Comparison of ENCODE assay signal across 12 cellular contexts in the genomic region with DNA sequence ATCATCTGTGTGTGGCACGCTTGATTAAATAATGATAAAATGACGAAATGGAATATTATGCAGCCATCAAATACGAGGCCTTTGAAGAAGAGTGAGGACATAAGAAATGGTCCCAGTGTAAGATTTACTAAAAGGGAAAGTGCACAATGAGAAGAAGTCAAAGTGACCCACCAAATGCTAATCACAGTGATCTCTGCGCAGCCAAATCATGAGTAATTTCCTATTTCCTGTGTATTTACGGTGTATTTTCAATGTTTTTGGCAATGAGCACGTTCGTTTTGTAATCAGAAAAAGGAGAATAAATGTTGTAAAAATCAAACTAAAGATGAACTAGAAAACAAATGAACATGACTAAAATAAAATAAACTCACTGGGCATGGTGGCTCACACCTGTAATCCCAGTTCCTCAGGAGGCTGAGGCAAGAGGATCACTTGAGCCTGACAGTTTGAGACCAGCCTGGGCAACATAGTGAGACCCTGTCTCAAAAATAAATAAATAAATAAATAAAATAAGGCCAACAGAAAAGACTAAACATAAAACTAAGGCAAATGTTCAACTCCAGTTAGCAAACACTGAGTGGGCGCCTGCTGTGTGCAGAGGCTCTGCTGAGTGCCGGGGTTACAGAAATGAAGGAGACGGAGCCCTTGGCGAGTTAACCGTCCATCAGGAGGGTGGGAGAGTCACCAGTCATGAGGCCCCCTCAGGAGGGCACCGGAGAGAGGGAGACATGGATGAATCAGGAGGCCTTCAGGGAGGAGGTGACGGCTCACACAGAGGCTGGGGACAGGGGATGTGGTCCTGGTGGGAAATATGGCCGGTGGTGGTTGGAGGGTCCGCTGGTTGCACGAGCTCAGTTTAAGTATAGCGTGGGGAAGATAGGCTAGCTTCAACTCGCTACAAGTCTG. TPM values are rescaled to one million over a fixed set of nuclear protein-coding genes. Genes with fewer than 3 reads are reported as not detected.
DNase-seq lines count a peak whose midpoint lies in the region; ATAC-seq and TF ChIP-seq lines count a peak whose summit lies in the region.
"Had no signal": no experiment of that assay in that cellular context is flagged by ENCODE, and none has a peak within 500 bp of the region (broad histone marks: within the 10 kb centered on the region; RNA-seq: fewer than 3 reads in every experiment).

No MANE protein-coding gene starts in this region.

- H3K9ac ChIP-seq in fibroblast of lung (ENCODE audit: insufficient read depth, low read length): no peak overlapping the region
- no peak overlapping the region for H3K9ac ChIP-seq in neuronal stem cell (ENCODE audit: low read depth, low read length, poor library complexity)

- no peak overlapping the region for H3K23ac ChIP-seq in neuronal stem cell (ENCODE audit: low read depth, low read length, poor library complexity)

- H3K27ac Mint-ChIP-seq in CD4-positive, CD25-positive, alpha-beta regulatory T cell: peak overlapping the region; percentile 86 to 96 (median 90)

- ATAC-seq in CD4-positive, CD25-positive, alpha-beta regulatory T cell (ENCODE audit: low read depth in 2 of 2): no peak
- no peak for ATAC-seq in RWPE2 (ENCODE audit: low read depth)
- no peak for ATAC-seq in GM21576 (IDR thresholded peaks at IDR 0.05; ENCODE audit: unreplicated experiment)
- ATAC-seq in HG02571 (IDR thresholded peaks at IDR 0.05; ENCODE audit: unreplicated experiment): no peak

- no peaks in the 10 kb centered on the region for H3K27me3 ChIP-seq in CD4-positive, CD25-positive, alpha-beta regulatory T cell (ENCODE audit: control insufficient read depth, insufficient read depth, low read length)
- H3K27me3 ChIP-seq in RWPE2 (ENCODE audit: insufficient read depth, poor library complexity, severe bottlenecking) (no peaks in the 10 kb centered on the region), fibroblast of lung (ENCODE audit: control insufficient read depth, insufficient read depth, low read length) (no peaks in the 10 kb centered on the region), neuronal stem cell (ENCODE audit: control insufficient read depth in 3 of 3, insufficient read depth in 3 of 3, low read depth in 1 of 3, low read length in 3 of 3) (no peaks in the 10 kb centered on the region)
- H3K27me3 ChIP-seq: dorsolateral prefrontal cortex had no signal

- peak overlapping the region; percentile 79 for H2BK15ac ChIP-seq in neuronal stem cell (ENCODE audit: low read length)

- H3K4me1 ChIP-seq in CD4-positive, CD25-positive, alpha-beta regulatory T cell (ENCODE audit: control insufficient read depth, insufficient read depth, low read length, poor library complexity, severe bottlenecking): peaks cover 40% of the 10 kb centered on the region
- peaks cover 52% of the 10 kb centered on the region for H3K4me1 ChIP-seq in RWPE2 (ENCODE audit: insufficient read depth, poor library complexity, severe bottlenecking)
- peaks cover 33% of the 10 kb centered on the region for H3K4me1 ChIP-seq in fibroblast of lung (ENCODE audit: control insufficient read depth, extremely low read depth, insufficient read depth, low read length)
- peaks cover 43 to 45% of the 10 kb centered on the region in 2 donors for H3K4me1 ChIP-seq in neuronal stem cell (ENCODE audit: control insufficient read depth in 2 of 2, insufficient read depth in 1 of 2, low read depth in 1 of 2, low read length in 2 of 2)

- no peak overlapping the region for H3K14ac ChIP-seq in neuronal stem cell (ENCODE audit: low read length)

- H4K8ac ChIP-seq in neuronal stem cell (ENCODE audit: low read depth, low read length): no peak overlapping the region

- no peaks in the 10 kb centered on the region for H3K27me3 Mint-ChIP-seq in CD4-positive, CD25-positive, alpha-beta regulatory T cell

- no CpG with 5 or more reads among the region's 19 CpGs for WGBS in neuronal stem cell (ENCODE audit: extremely low coverage in 2 of 2, insufficient read length in 2 of 2, insufficient replicate concordance in 1 of 2), 2 donors

- TF ChIP-seq CTCF in RWPE2 (IDR thresholded peaks at IDR 0.05; ENCODE audit: poor library complexity, severe bottlenecking) (no peak), fibroblast of lung (conservative IDR thresholded peaks at IDR 0.05 in 1 of 2, IDR thresholded peaks at IDR 0.05 in 1 of 2; ENCODE audit: low read depth in 1 of 2, low read length in 2 of 2) (no peak)

- no peak overlapping the region for H3K4ac ChIP-seq in neuronal stem cell (ENCODE audit: low read length)

- no peak overlapping the region for H2AFZ ChIP-seq in fibroblast of lung (ENCODE audit: low read length)
- no peak overlapping the region for H2AFZ ChIP-seq in neuronal stem cell (ENCODE audit: low read length)

- H2BK12ac ChIP-seq in neuronal stem cell (ENCODE audit: low read length): no peak overlapping the region

- H3K27ac ChIP-seq in CD4-positive, CD25-positive, alpha-beta regulatory T cell (ENCODE audit: insufficient read depth, low read length, poor library complexity, severe bottlenecking): no peak overlapping the region
- H3K27ac ChIP-seq in RWPE2 (ENCODE audit: poor library complexity, severe bottlenecking): peak overlapping the region; percentile 96
- no peak overlapping the region for H3K27ac ChIP-seq in fibroblast of lung (ENCODE audit: insufficient read depth, low read length)
- no peak overlapping the region for H3K27ac ChIP-seq in neuronal stem cell (replicated peaks; ENCODE audit: low read length)

- peaks cover 0 to 4% of the 10 kb centered on the region in 2 experiments for H3K9me3 ChIP-seq in CD4-positive, CD25-positive, alpha-beta regulatory T cell (ENCODE audit: control insufficient read depth in 2 of 2, low read length in 2 of 2)
- H3K9me3 ChIP-seq in RWPE2 (ENCODE audit: severe bottlenecking) (no peaks in the 10 kb centered on the region), fibroblast of lung (ENCODE audit: control insufficient read depth, insufficient read depth, low read depth, low read length) (no peaks in the 10 kb centered on the region), neuronal stem cell (replicated peaks in 1 of 2; ENCODE audit: control insufficient read depth in 2 of 2, insufficient read depth in 1 of 2, low read depth in 1 of 2, low read length in 2 of 2) (peaks cover 5 to 6% of the 10 kb centered on the region in 2 donors)

- no peak overlapping the region for H4K91ac ChIP-seq in neuronal stem cell (ENCODE audit: low read depth, low read length, poor library complexity)

- H3K79me2 ChIP-seq in fibroblast of lung (ENCODE audit: control insufficient read depth, insufficient read depth, low read length): no peaks in the 10 kb centered on the region

- peak overlapping the region; percentile 96 for H2AK5ac ChIP-seq in neuronal stem cell (ENCODE audit: low read depth, low read length)

- H3K9me3 Mint-ChIP-seq in CD4-positive, CD25-positive, alpha-beta regulatory T cell: peaks cover 0 to 2% (median 0%) of the 10 kb centered on the region in 7 donors

- no peak overlapping the region for H3K4me3 ChIP-seq in CD4-positive, CD25-positive, alpha-beta regulatory T cell (ENCODE audit: low read depth, low read length)
- H3K4me3 ChIP-seq in RWPE2 (ENCODE audit: severe bottlenecking) (no peak overlapping the region), fibroblast of lung (replicated peaks in 1 of 4; ENCODE audit: control extremely low read depth in 1 of 4, insufficient read depth in 1 of 4, low read depth in 3 of 4, low read length in 4 of 4) (no peak overlapping the region), neuronal stem cell (ENCODE audit: low read length in 2 of 2) (no peak overlapping the region)
- H3K4me3 ChIP-seq: dorsolateral prefrontal cortex had no signal

- H3K18ac ChIP-seq in neuronal stem cell (ENCODE audit: low read length): peak overlapping the region; percentile 62

- H3K4me1 Mint-ChIP-seq in CD4-positive, CD25-positive, alpha-beta regulatory T cell: peaks cover 11 to 53% (median 27%) of the 10 kb centered on the region in 4 donors

- H3K4me2 ChIP-seq in fibroblast of lung (ENCODE audit: extremely low read depth, insufficient read depth, low read length): no peak overlapping the region
- no peak overlapping the region for H3K4me2 ChIP-seq in neuronal stem cell (ENCODE audit: insufficient read depth, low read length, poor library complexity, severe bottlenecking)

- peak overlapping the region; percentile 88 for H2BK5ac ChIP-seq in neuronal stem cell (ENCODE audit: low read length)

- no peaks in the 10 kb centered on the region for H3K79me1 ChIP-seq in neuronal stem cell (ENCODE audit: low read depth, low read length)

- no peaks in the 10 kb centered on the region for H4K20me1 ChIP-seq in fibroblast of lung (ENCODE audit: control insufficient read depth, extremely low read depth, insufficient read depth, low read length)

- peaks cover 3% of the 10 kb centered on the region for H3K36me3 Mint-ChIP-seq in CD4-positive, CD25-positive, alpha-beta regulatory T cell

- no peak overlapping the region for H2BK120ac ChIP-seq in neuronal stem cell (ENCODE audit: low read depth, low read length)

- peak in 1 of 3 donors; percentile 31 for DNase-seq in CD4-positive, CD25-positive, alpha-beta regulatory T cell
- DNase-seq in RWPE2 (ENCODE audit: low spot score): no peak
- peak; percentile 43 to 45 for DNase-seq in fibroblast of lung (ENCODE audit: low read depth in 2 of 2)
- DNase-seq in neuronal stem cell (ENCODE audit: low spot score): no peak
- DNase-seq in NCI-H146 (lab: John Stamatoyannopoulos, UW): no peak
- DNase-seq in Kasumi-1 (lab: John Stamatoyannopoulos, UW): no peak
- DNase-seq: dorsolateral prefrontal cortex; kidney glomerular epithelial cell; NCI-H187; stimulated activated CD4-positive, alpha-beta T cell treated with anti-CD3 and anti-CD28 coated beads, Interleukin-15, amount 100 ng/mL, for 24 hours had no signal

- peak overlapping the region in 3 of 4 donors; percentile 2 to 75 (median 46) for H3K4me3 Mint-ChIP-seq in CD4-positive, CD25-positive, alpha-beta regulatory T cell

- no peaks in the 10 kb centered on the region for H3K36me3 ChIP-seq in CD4-positive, CD25-positive, alpha-beta regulatory T cell (ENCODE audit: control insufficient read depth, insufficient read depth, low read length)
- H3K36me3 ChIP-seq in RWPE2 (ENCODE audit: low read depth) (no peaks in the 10 kb centered on the region), fibroblast of lung (ENCODE audit: control insufficient read depth, insufficient read depth, low read length) (no peaks in the 10 kb centered on the region), neuronal stem cell (replicated peaks in 1 of 2; ENCODE audit: control insufficient read depth in 2 of 2, insufficient read depth in 2 of 2, low read length in 2 of 2) (no peaks in the 10 kb centered on the region)

RNA-seq across cellular contexts. Expression of gene CBX7, which starts 26.0 kb away (rescaled TPM):
- total RNA-seq in CD4-positive, CD25-positive, alpha-beta regulatory T cell: 102 TPM
- polyA plus RNA-seq in CD4-positive, CD25-positive, alpha-beta regulatory T cell: 10 to 100 TPM; 27.7 to 44.6 (median 35.4) TPM
- total RNA-seq in fibroblast of lung: 8.7 and 14.7 TPM in 2 replicates
- 2.8 TPM in 2 replicates for polyA plus RNA-seq in fibroblast of lung
- 4.1 TPM in 2 replicates for polyA plus RNA-seq in fibroblast of lung (2012)
- 5.1 and 7.6 TPM in 2 replicates for polyA minus RNA-seq in fibroblast of lung (ENCODE audit: low replicate concordance)
- 9.3 TPM for polyA plus RNA-seq in neuronal stem cell (2013, experiment 1 of 2)
- 9.2 TPM for polyA plus RNA-seq in neuronal stem cell (2013, experiment 2 of 2)

Comparison
In these comparisons a context has a peak if more than half of its experiments do, and no peak if none do; other contexts are left out.
1. DNase-seq: peak in fibroblast of lung (2 of 2); none in RWPE2 (single experiment), neuronal stem cell (single experiment), NCI-H146 (single experiment) and Kasumi-1 (0 of 2).